8 cellular contexts compared by ENCODE assay signal in genomic region chr20:16404640-16405039, GRCh38.
"Had no signal": no experiment of that assay in that cellular context is flagged by ENCODE, and none has a peak within 500 bp of the region (broad histone marks: within the 10 kb centered on the region; RNA-seq: fewer than 3 reads in every experiment).

No MANE protein-coding gene starts in this region.

- H3K9me3 ChIP-seq: HAP-1 had no signal

- ATAC-seq: HCT116 had no signal

- H3K27ac Mint-ChIP-seq: HFFc6 had no signal

- DNase-seq: GM23248, GOT3, H7, HFFc6, IMR-90 had no signal

- H3K36me3 ChIP-seq: HAP-1 had no signal

- H3K4me3 Mint-ChIP-seq: HFFc6 had no signal

- H3K4me1 ChIP-seq: HAP-1 had no signal

- H3K4me3 ChIP-seq: GM23248, HAP-1 had no signal

- H3K27ac ChIP-seq: GM23248, HL-60 had no signal
